Comparison of ENCODE assay signal across 15 cellular contexts in genomic region chr2:54975598-54976507, GRCh38.
DNase-seq lines count a peak whose midpoint lies in the region; ATAC-seq, FAIRE-seq and TF ChIP-seq lines count a peak whose summit lies in the region.
"Had no signal": no experiment of that assay in that cellular context is flagged by ENCODE, and none has a peak within 500 bp of the region (broad histone marks: within the 10 kb centered on the region; RNA-seq: fewer than 3 reads in every experiment).

No MANE protein-coding gene starts in this region.

- no TSS peak for BruUV-seq in HepG2 (replicated peaks; lab: Mats Ljungman, UMichigan)

- DNase-seq in HepG2 (ENCODE audit: low spot score) = no peak
- no peak for DNase-seq in right lobe of liver
- DNase-seq in chondrocyte (ENCODE audit: low spot score) = no peak
- no peak for DNase-seq in natural killer cell
- DNase-seq in vagina (ENCODE audit: extremely low spot score in 2 of 2) = no peak
- DNase-seq in hippocampal formation (lab: John Stamatoyannopoulos, UW) = no peak
- DNase-seq in AG08396 (ENCODE audit: low spot score) = no peak
- DNase-seq in DMS53 (lab: John Stamatoyannopoulos, UW) = no peak
- DNase-seq: activated T-cell treated with anti-CD3 and anti-CD28 coated beads, Interleukin-2, amount 50 U/mL, for 1 hour; anterior cingulate cortex; DMS79 treated with DMSO at 0.1 percent for 48 hours; glutamatergic neuron; left cardiac atrium; NCI-H1105 treated with DMSO at 0.1 percent for 48 hours had no signal

- H3K27ac ChIP-seq in HepG2 (ENCODE audit: extremely low read length, insufficient read depth, low read length) = no peak overlapping the region
- no peak overlapping the region for H3K27ac ChIP-seq in right lobe of liver
- H3K27ac ChIP-seq in vagina = peak overlapping the region; percentile 50

- H3K9me3 Mint-ChIP-seq in chondrocyte (ENCODE audit: low read depth) = no peaks in the 10 kb centered on the region
- no peaks in the 10 kb centered on the region for H3K9me3 Mint-ChIP-seq in natural killer cell
- H3K9me3 Mint-ChIP-seq: neural crest cell had no signal

- H3K27ac Mint-ChIP-seq in chondrocyte (ENCODE audit: unreplicated experiment) (peak overlapping the region; percentile 89), natural killer cell (peak overlapping the region; percentile 78 to 79)

- H4K20me1 ChIP-seq in HepG2 (ENCODE audit: insufficient read depth, low read length) = no peaks in the 10 kb centered on the region

- no peak overlapping the region for H3K9ac ChIP-seq in HepG2 (ENCODE audit: insufficient read depth, low read depth, low read length)

- no peak overlapping the region for H3K4me3 ChIP-seq in HepG2 (replicated peaks in 1 of 3; ENCODE audit: insufficient read depth in 1 of 3, low read depth in 2 of 3, low read length in 3 of 3)
- no peak overlapping the region for H3K4me3 ChIP-seq in right lobe of liver
- no peak overlapping the region for H3K4me3 ChIP-seq in vagina

- H2AFZ ChIP-seq in HepG2 (ENCODE audit: low read length) = no peak overlapping the region

- no peak for TF ChIP-seq RAD21 in HepG2 (CRISPR knock-in tag; IDR thresholded peaks at IDR 0.05)

- no peaks in the 10 kb centered on the region for H3K27me3 ChIP-seq in HepG2 (ENCODE audit: control insufficient read depth in 1 of 2, insufficient read depth in 2 of 2, low read length in 2 of 2)
- no peaks in the 10 kb centered on the region for H3K27me3 ChIP-seq in right lobe of liver
- no peaks in the 10 kb centered on the region for H3K27me3 ChIP-seq in vagina

- no peak overlapping the region for H3K4me2 ChIP-seq in HepG2 (ENCODE audit: low read depth, low read length)

- TF ChIP-seq CTCF in HepG2 (CRISPR knock-in tag; IDR thresholded peaks at IDR 0.05) = no peak
- no peak for TF ChIP-seq CTCF in right lobe of liver (IDR thresholded peaks at IDR 0.05)
- no peak for TF ChIP-seq CTCF in chondrocyte (IDR thresholded peaks at IDR 0.05)
- no peak for TF ChIP-seq CTCF in natural killer cell (IDR thresholded peaks at IDR 0.05)
- TF ChIP-seq CTCF in vagina (IDR thresholded peaks at IDR 0.05) = no peak

- H3K36me3 ChIP-seq in HepG2 (replicated peaks in 1 of 2; ENCODE audit: control insufficient read depth in 1 of 2, insufficient read depth in 2 of 2, low read length in 2 of 2) = peaks cover 2 to 62% of the 10 kb centered on the region in 2 experiments; a peak in 3 of 5 replicates
- peaks cover 0 to 9% (median 3%) of the 10 kb centered on the region in 4 donors for H3K36me3 ChIP-seq in right lobe of liver
- no peaks in the 10 kb centered on the region for H3K36me3 ChIP-seq in vagina

- H3K4me3 Mint-ChIP-seq in chondrocyte (ENCODE audit: unreplicated experiment) (no peak overlapping the region), natural killer cell (peak overlapping the region; percentile 56)
- H3K4me3 Mint-ChIP-seq: neural crest cell had no signal

- H3K27me3 Mint-ChIP-seq in chondrocyte (ENCODE audit: low read depth) = no peaks in the 10 kb centered on the region
- H3K27me3 Mint-ChIP-seq in natural killer cell (ENCODE audit: low read depth in 2 of 2) = no peaks in the 10 kb centered on the region

- ATAC-seq in HepG2 = no peak
- ATAC-seq in right lobe of liver = no peak
- ATAC-seq in natural killer cell = peak in 1 of 3 donors; percentile 36

- FAIRE-seq in HepG2 (lab: Jason Lieb, UNC) = no peak

- in situ Hi-C loops in HepG2 (cut with HindIII; ENCODE audit: extremely low pct_ligation_motif_present, low pct_unique_long_range_greater_than_20kb) = no loop called here

- no peaks in the 10 kb centered on the region for H3K9me3 ChIP-seq in HepG2 (ENCODE audit: low read length)
- H3K9me3 ChIP-seq in right lobe of liver = no peaks in the 10 kb centered on the region
- H3K9me3 ChIP-seq in vagina = no peaks in the 10 kb centered on the region

- TF ChIP-seq EP300 in HepG2 (IDR thresholded peaks at IDR 0.05; ENCODE audit: low read depth in 2 of 2, low read length in 2 of 2) (no peak), HepG2 (CRISPR knock-in tag; IDR thresholded peaks at IDR 0.05; ENCODE audit: borderline replicate concordance) (no peak)

- no peaks in the 10 kb centered on the region for H3K4me1 ChIP-seq in HepG2 (ENCODE audit: insufficient read depth, low read length)
- H3K4me1 ChIP-seq in right lobe of liver = peaks cover 0 to 26% (median 2%) of the 10 kb centered on the region in 4 donors
- peaks cover 78% of the 10 kb centered on the region for H3K4me1 ChIP-seq in vagina

- CTCF ChIA-PET in HepG2 (lab: Yijun Ruan, JAX; ENCODE audit: low intra/inter-chr PET ratio, low total read pairs) = no interaction called here

- TF ChIP-seq POLR2A in HepG2 (IDR thresholded peaks at IDR 0.05; ENCODE audit: insufficient read depth in 1 of 2, low read depth in 2 of 2, low read length in 2 of 2) = no peak
- no peak for TF ChIP-seq POLR2A in right lobe of liver (IDR thresholded peaks at IDR 0.05)
- TF ChIP-seq POLR2A in vagina (IDR thresholded peaks at IDR 0.05) = no peak

- intact Hi-C loops in HepG2 (cut with micrococcal nuclease; ENCODE audit: unreplicated experiment) (no loop called here), right lobe of liver (cut with DNase I) (no loop called here), natural killer cell (cut with micrococcal nuclease) (no loop called here), vagina (cut with DNase I) (no loop called here)

- 95% methylated on average over 5 of the region's 5 CpGs for WGBS in HepG2 (ENCODE audit: low lambda C conversion rate)
- 81% methylated on average over 5 of the region's 5 CpGs for WGBS in right lobe of liver (ENCODE audit: insufficient coverage, low coverage, low lambda C conversion rate, missing lambda C conversion rate)

- H3K79me2 ChIP-seq in HepG2 (ENCODE audit: insufficient read depth, low read length) = peaks cover 10% of the 10 kb centered on the region

- POLR2A ChIA-PET in HepG2 (lab: Yijun Ruan, JAX) = no interaction called here

- peaks cover 73% of the 10 kb centered on the region for H3K4me1 Mint-ChIP-seq in chondrocyte (ENCODE audit: low read depth)
- peaks cover 55 to 69% of the 10 kb centered on the region in 2 donors for H3K4me1 Mint-ChIP-seq in natural killer cell

- H3K36me3 Mint-ChIP-seq in chondrocyte (ENCODE audit: low read depth) (peaks cover 27% of the 10 kb centered on the region), natural killer cell (no peaks in the 10 kb centered on the region)

TF ChIP-seq in HepG2, 621 proteins besides CTCF, POLR2A, EP300 and RAD21:
- TF ChIP-seq RORA (CRISPR knock-in tag; IDR thresholded peaks at IDR 0.05) (0 out of 2 replicates have a peak, but pooled peaks have one; percentile 47), RBM22 (optimal IDR thresholded peaks at IDR 0.05; ENCODE audit: low read length) (peak; percentile 20)
- TF ChIP-seq, protein P1, sequence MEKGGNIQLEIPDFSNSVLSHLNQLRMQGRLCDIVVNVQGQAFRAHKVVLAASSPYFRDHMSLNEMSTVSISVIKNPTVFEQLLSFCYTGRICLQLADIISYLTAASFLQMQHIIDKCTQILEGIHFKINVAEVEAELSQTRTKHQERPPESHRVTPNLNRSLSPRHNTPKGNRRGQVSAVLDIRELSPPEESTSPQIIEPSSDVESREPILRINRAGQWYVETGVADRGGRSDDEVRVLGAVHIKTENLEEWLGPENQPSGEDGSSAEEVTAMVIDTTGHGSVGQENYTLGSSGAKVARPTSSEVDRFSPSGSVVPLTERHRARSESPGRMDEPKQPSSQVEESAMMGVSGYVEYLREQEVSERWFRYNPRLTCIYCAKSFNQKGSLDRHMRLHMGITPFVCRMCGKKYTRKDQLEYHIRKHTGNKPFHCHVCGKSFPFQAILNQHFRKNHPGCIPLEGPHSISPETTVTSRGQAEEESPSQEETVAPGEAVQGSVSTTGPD (CRISPR knock-in tag; IDR thresholded peaks at IDR 0.05) = no peak
